ENCODE assay signal across 22 cellular contexts in genomic region chr2:216776076-216776726, GRCh38.
A peak's percentile ranks its signal among the peaks of the same experiment; 100 is the strongest.
DNase-seq lines count a peak whose midpoint lies in the region; ATAC-seq and TF ChIP-seq lines count a peak whose summit lies in the region.
"Had no signal": no experiment of that assay in that cellular context is flagged by ENCODE, and none has a peak within 500 bp of the region (broad histone marks: within the 10 kb centered on the region; RNA-seq: fewer than 3 reads in every experiment).

No MANE protein-coding gene starts in this region.

- H3K4me1 Mint-ChIP-seq in GM23338, result peaks cover 13% of the 10 kb centered on the region; the same call in 2 of the 3 replicates
- H3K4me1 Mint-ChIP-seq: activated naive CD4-positive, alpha-beta T cell treated with anti-CD3 and anti-CD28 coated beads, Interleukin-2, amount 50 U/mL, for 24 hours had no signal

- peaks cover 2% of the 10 kb centered on the region; the same call in 1 of the 3 replicates for H3K9me3 Mint-ChIP-seq in GM23338
- H3K9me3 Mint-ChIP-seq: activated CD4-positive, alpha-beta memory T cell treated with anti-CD3 and anti-CD28 coated beads for 36 hours; activated naive CD4-positive, alpha-beta T cell treated with anti-CD3 and anti-CD28 coated beads, Interleukin-2, amount 50 U/mL, for 24 hours had no signal

- H3K4me3 Mint-ChIP-seq in GM23338, result no peak overlapping the region
- H3K4me3 Mint-ChIP-seq: activated CD4-positive, alpha-beta memory T cell treated with anti-CD3 and anti-CD28 coated beads for 36 hours; activated naive CD4-positive, alpha-beta T cell treated with anti-CD3 and anti-CD28 coated beads, Interleukin-2, amount 50 U/mL, for 24 hours; activated T-cell treated with anti-CD3 and anti-CD28 coated beads, Interleukin-2, amount 50 U/mL, for 4 hours; effector memory CD8-positive, alpha-beta T cell; WTC11 had no signal

- H3K27ac Mint-ChIP-seq in GM23338, result no peak overlapping the region
- H3K27ac Mint-ChIP-seq: activated CD4-positive, alpha-beta memory T cell treated with anti-CD3 and anti-CD28 coated beads for 36 hours; activated naive CD4-positive, alpha-beta T cell treated with anti-CD3 and anti-CD28 coated beads, Interleukin-2, amount 50 U/mL, for 24 hours; effector memory CD8-positive, alpha-beta T cell had no signal

- H3K36me3 Mint-ChIP-seq in GM23338 (ENCODE audit: low read depth), result peaks cover 3% of the 10 kb centered on the region; the same call in 1 of the 3 replicates
- H3K36me3 Mint-ChIP-seq: activated CD4-positive, alpha-beta memory T cell treated with anti-CD3 and anti-CD28 coated beads for 36 hours; activated naive CD4-positive, alpha-beta T cell treated with anti-CD3 and anti-CD28 coated beads, Interleukin-2, amount 50 U/mL, for 24 hours; WTC11 had no signal

- H3K4me2 ChIP-seq in GM23338, result no peak overlapping the region; the same call in 1 of the 2 replicates
- H3K4me2 ChIP-seq: PC-9 had no signal

- DNase-seq in GM23338 (ENCODE audit: low spot score) (no peak), NCI-H2081 treated with DMSO at 0.1 percent for 48 hours (lab: John Stamatoyannopoulos, UW) (peak; percentile 91), WERI-Rb-1 (no peak), psoas muscle (no peak), dorsolateral prefrontal cortex (no peak), HK-2 (ENCODE audit: unreplicated experiment) (no peak), ascending aorta (ENCODE audit: low spot score in 2 of 2) (no peak)
- DNase-seq: activated CD4-positive, alpha-beta memory T cell treated with anti-CD3 and anti-CD28 coated beads for 36 hours; activated T-cell treated with anti-CD3 and anti-CD28 coated beads, Interleukin-2, amount 50 U/mL, for 4 hours; AML-193; Calu3; effector memory CD8-positive, alpha-beta T cell; GOT3; occipital lobe; PC-9; right cardiac atrium; stimulated activated naive CD4-positive, alpha-beta T cell; T-helper 2 cell had no signal

- no peaks in the 10 kb centered on the region for H3K36me3 ChIP-seq in GM23338 (ENCODE audit: insufficient read depth)
- no peaks in the 10 kb centered on the region for H3K36me3 ChIP-seq in WERI-Rb-1
- no peaks in the 10 kb centered on the region for H3K36me3 ChIP-seq in psoas muscle (ENCODE audit: insufficient read depth in 1 of 2, low read depth in 1 of 2)
- H3K36me3 ChIP-seq in ascending aorta, result no peaks in the 10 kb centered on the region
- H3K36me3 ChIP-seq: SJCRH30, tibial nerve had no signal

- intact Hi-C loops in psoas muscle (cut with DNase I), result no loop called here
- intact Hi-C loops in dorsolateral prefrontal cortex (cut with DNase I), result no loop called here
- intact Hi-C loops in ascending aorta (cut with DNase I), result no loop called here

- no peaks in the 10 kb centered on the region for H4K20me1 ChIP-seq in GM23338 (replicated peaks; ENCODE audit: insufficient read depth)

- H3K27me3 Mint-ChIP-seq in GM23338 (ENCODE audit: insufficient read depth, low read depth, poor library complexity), result peaks cover 6% of the 10 kb centered on the region

- H3K9me3 ChIP-seq in WERI-Rb-1 (ENCODE audit: severe bottlenecking), result no peaks in the 10 kb centered on the region
- H3K9me3 ChIP-seq in psoas muscle, result no peaks in the 10 kb centered on the region
- peaks cover 0 to 6% of the 10 kb centered on the region in 2 donors for H3K9me3 ChIP-seq in ascending aorta
- H3K9me3 ChIP-seq: SJCRH30 had no signal

- ATAC-seq in GM23338 (no peak), psoas muscle (no peak)
- ATAC-seq: activated T-cell treated with anti-CD3 and anti-CD28 coated beads, Interleukin-2, amount 50 U/mL, for 4 hours; effector memory CD8-positive, alpha-beta T cell; WTC11 had no signal

- TF ChIP-seq CTCF in GM23338 (conservative IDR thresholded peaks at IDR 0.05; ENCODE audit: low read depth in 2 of 2) (no peak), WERI-Rb-1 (IDR thresholded peaks at IDR 0.05; ENCODE audit: low read depth, low read length) (no peak), psoas muscle (IDR thresholded peaks at IDR 0.05) (no peak), dorsolateral prefrontal cortex (IDR thresholded peaks at IDR 0.05 in 54 of 56, conservative IDR thresholded peaks at IDR 0.05 in 2 of 56; ENCODE audit: low read depth in 1 of 56, partially characterized antibody in 56 of 56) (no peak), ascending aorta (IDR thresholded peaks at IDR 0.05) (no peak)

- H3K4me1 ChIP-seq in GM23338 (ENCODE audit: insufficient read depth) (peaks cover 8% of the 10 kb centered on the region), psoas muscle (peaks cover 37% of the 10 kb centered on the region), ascending aorta (peaks cover 3 to 17% of the 10 kb centered on the region in 2 donors)

- peaks cover 6% of the 10 kb centered on the region; the same call in 1 of the 2 replicates for H3K9me2 ChIP-seq in GM23338 (ENCODE audit: insufficient read depth)

- no peaks in the 10 kb centered on the region for H3F3A ChIP-seq in GM23338 (replicated peaks; ENCODE audit: low read depth)

- H3K27me3 ChIP-seq in GM23338 (ENCODE audit: insufficient read depth) (no peaks in the 10 kb centered on the region), WERI-Rb-1 (ENCODE audit: insufficient read depth, low read depth, severe bottlenecking) (no peaks in the 10 kb centered on the region), psoas muscle (ENCODE audit: insufficient read depth in 3 of 3, low read length in 2 of 3) (no peaks in the 10 kb centered on the region), dorsolateral prefrontal cortex (no peaks in the 10 kb centered on the region), ascending aorta (no peaks in the 10 kb centered on the region)
- H3K27me3 ChIP-seq: SJCRH30, tibial nerve had no signal

- H3K79me2 ChIP-seq in GM23338 (replicated peaks; ENCODE audit: insufficient read depth), result no peaks in the 10 kb centered on the region

- H3K27ac ChIP-seq in GM23338 (ENCODE audit: low read depth), result no peak overlapping the region
- H3K27ac ChIP-seq in WERI-Rb-1, result peak overlapping the region; percentile 38; the same call in 1 of the 2 replicates
- peak overlapping the region; percentile 94 for H3K27ac ChIP-seq in psoas muscle
- H3K27ac ChIP-seq in dorsolateral prefrontal cortex, result no peak overlapping the region
- peak overlapping the region in 1 of 2 donors; percentile 85 for H3K27ac ChIP-seq in ascending aorta
- H3K27ac ChIP-seq: PC-9, tibial nerve had no signal

- no peak overlapping the region for H3K4me3 ChIP-seq in GM23338
- no peak overlapping the region for H3K4me3 ChIP-seq in WERI-Rb-1 (ENCODE audit: low read depth, low read length)
- H3K4me3 ChIP-seq in psoas muscle, result no peak overlapping the region
- H3K4me3 ChIP-seq in dorsolateral prefrontal cortex, result no peak overlapping the region
- no peak overlapping the region for H3K4me3 ChIP-seq in ascending aorta
- H3K4me3 ChIP-seq: PC-9, SJCRH30, tibial nerve had no signal

- WGBS in psoas muscle, 3 donors, result 61 to 68% (median 65%) methylated on average over 12 of the region's 12 CpGs

- H2AFZ ChIP-seq in GM23338, result peak overlapping the region; percentile 32; the same call in 1 of the 2 replicates
- H2AFZ ChIP-seq: PC-9 had no signal

TF ChIP-seq in GM23338, 12 proteins besides CTCF, POLR2A, EP300 and RAD21 (continues in another document):
- TF ChIP-seq NANOG (IDR thresholded peaks at IDR 0.05; ENCODE audit: borderline replicate concordance) (no peak), ZNF114 (CRISPR knock-in tag; IDR thresholded peaks at IDR 0.05) (no peak), CREB1 (CRISPR knock-in tag; IDR thresholded peaks at IDR 0.05; ENCODE audit: low read depth) (no peak), POLR2AphosphoS5 (IDR thresholded peaks at IDR 0.05; ENCODE audit: low read depth) (no peak), EZH2 (IDR thresholded peaks at IDR 0.05; ENCODE audit: low read depth, unreplicated experiment) (no peak), ZNF331 (CRISPR knock-in tag; IDR thresholded peaks at IDR 0.05; ENCODE audit: low read depth) (no peak), REST (IDR thresholded peaks at IDR 0.05; ENCODE audit: unreplicated experiment) (no peak), JUNB (IDR thresholded peaks at IDR 0.05; ENCODE audit: unreplicated experiment) (no peak), STAT1 (IDR thresholded peaks at IDR 0.05; ENCODE audit: unreplicated experiment) (no peak), EZH2phosphoT487 (IDR thresholded peaks at IDR 0.05; ENCODE audit: unreplicated experiment) (no peak), ETS1 (IDR thresholded peaks at IDR 0.05) (no peak)

Comparison
In these comparisons a context has a peak if more than half of its experiments do, and no peak if none do; other contexts are left out.
1. H3K27ac ChIP-seq: peak in WERI-Rb-1 (single experiment) and psoas muscle (single experiment); none in GM23338 (single experiment) and dorsolateral prefrontal cortex (0 of 59).